In genomic region chr11:97615541-97615940, GRCh38 we compare ENCODE assay signal across 34 cellular contexts.
"Had no signal": no experiment of that assay in that cellular context is flagged by ENCODE, and none has a peak within 500 bp of the region (broad histone marks: within the 10 kb centered on the region; RNA-seq: fewer than 3 reads in every experiment).

No MANE protein-coding gene starts in this region.

- DNase-seq: activated CD4-positive, alpha-beta T cell treated with anti-CD3 and anti-CD28 coated beads for 36 hours; activated CD4-positive, CD25-positive, alpha-beta regulatory T cell; activated CD8-positive, alpha-beta memory T cell treated with anti-CD3 and anti-CD28 coated beads, Interleukin-2, amount 10 ng/mL, durations not matched to agents 7 days and 5 days; activated CD8-positive, alpha-beta T cell treated with anti-CD3 and anti-CD28 coated beads, Interleukin-2, amount 10 ng/mL, durations not matched to agents 7 days and 5 days; activated effector memory CD4-positive, alpha-beta T cell treated with anti-CD3 and anti-CD28 coated beads, Interleukin-2, amount 50 U/mL, for 16 hours; activated naive CD4-positive, alpha-beta T cell treated with anti-CD3 and anti-CD28 coated beads for 36 hours; activated naive CD8-positive, alpha-beta T cell treated with anti-CD3 and anti-CD28 coated beads for 36 hours; adrenal gland; aorta; central memory CD4-positive, alpha-beta T cell; effector CD4-positive, alpha-beta T cell; esophagus squamous epithelium; gastrocnemius medialis; hippocampal formation; immature natural killer cell; naive B cell; nephron progenitor cell; ovary; sigmoid colon; small intestine; stimulated activated CD4-positive, alpha-beta T cell treated with anti-CD3 and anti-CD28 coated beads, Interleukin-4, amount 100 ng/mL, for 24 hours; stimulated activated CD8-positive, alpha-beta memory T cell treated with anti-CD3 and anti-CD28 coated beads, Interleukin-4, amount 100 ng/mL, for 48 hours; stimulated activated naive CD8-positive, alpha-beta T cell treated with anti-CD3 and anti-CD28 coated beads, Interleukin-15, amount 100 ng/mL, for 72 hours; substantia nigra; T-helper 2 cell had no signal

- H3K4me3 Mint-ChIP-seq: activated CD4-positive, alpha-beta T cell treated with anti-CD3 and anti-CD28 coated beads for 36 hours; activated CD8-positive, alpha-beta memory T cell treated with anti-CD3 and anti-CD28 coated beads, Interleukin-2, amount 10 ng/mL, durations not matched to agents 7 days and 5 days; activated CD8-positive, alpha-beta T cell treated with anti-CD3 and anti-CD28 coated beads, Interleukin-2, amount 10 ng/mL, durations not matched to agents 7 days and 5 days; activated naive CD4-positive, alpha-beta T cell treated with anti-CD3 and anti-CD28 coated beads for 36 hours; activated naive CD8-positive, alpha-beta T cell treated with anti-CD3 and anti-CD28 coated beads for 36 hours; activated T-helper 1 cell treated with anti-CD3 and anti-CD28 coated beads, Interleukin-12 subunit alpha, Interleukin-12 subunit beta, Interleukin-2, Interleukin-4 antibody, amounts not matched to agents 30 ng/mL and 10 ng/mL and 1 ng/mL, durations not matched to agents 14 hours and 24 hours and 36 hours; dendritic cell treated with granulocyte-macrophage colony-stimulating factor and Interleukin-4, amounts not matched to agents 40 ng/mL and 50 ng/mL, for 4 days; immature natural killer cell; mesothelial cell of epicardium; naive B cell; nephron progenitor cell; stimulated activated memory B cell treated with anti-CD40 and anti-IgM and Interleukin-4, amounts not matched to agents 10 μg/mL and 1 μg/mL and 100 μg/mL, for 72 hours; stimulated activated naive CD8-positive, alpha-beta T cell treated with anti-CD3 and anti-CD28 coated beads, Interleukin-15, amount 100 ng/mL, for 72 hours; type B pancreatic cell had no signal

- H3K36me3 Mint-ChIP-seq: activated CD8-positive, alpha-beta memory T cell treated with anti-CD3 and anti-CD28 coated beads, Interleukin-2, amount 10 ng/mL, durations not matched to agents 7 days and 5 days; activated naive CD8-positive, alpha-beta T cell treated with anti-CD3 and anti-CD28 coated beads for 36 hours; immature natural killer cell; naive B cell; stimulated activated memory B cell treated with anti-CD40 and anti-IgM and Interleukin-4, amounts not matched to agents 10 μg/mL and 1 μg/mL and 100 μg/mL, for 72 hours; type B pancreatic cell had no signal

- H3K4me1 Mint-ChIP-seq: activated CD4-positive, alpha-beta T cell treated with anti-CD3 and anti-CD28 coated beads for 36 hours; activated CD8-positive, alpha-beta memory T cell treated with anti-CD3 and anti-CD28 coated beads, Interleukin-2, amount 10 ng/mL, durations not matched to agents 7 days and 5 days; activated naive CD8-positive, alpha-beta T cell treated with anti-CD3 and anti-CD28 coated beads for 36 hours; immature natural killer cell; mesothelial cell of epicardium; naive B cell; nephron progenitor cell; stimulated activated memory B cell treated with anti-CD40 and anti-IgM and Interleukin-4, amounts not matched to agents 10 μg/mL and 1 μg/mL and 100 μg/mL, for 72 hours; stimulated activated naive CD8-positive, alpha-beta T cell treated with anti-CD3 and anti-CD28 coated beads, Interleukin-15, amount 100 ng/mL, for 72 hours had no signal

- H3K4me1 ChIP-seq: adrenal gland, esophagus squamous epithelium, gastrocnemius medialis, sigmoid colon, vagina had no signal

- H3K4me3 ChIP-seq: adrenal gland, esophagus squamous epithelium, gastrocnemius medialis, ovary, sigmoid colon, vagina had no signal

- H3K27ac Mint-ChIP-seq: activated CD4-positive, alpha-beta T cell treated with anti-CD3 and anti-CD28 coated beads for 36 hours; activated CD8-positive, alpha-beta memory T cell treated with anti-CD3 and anti-CD28 coated beads, Interleukin-2, amount 10 ng/mL, durations not matched to agents 7 days and 5 days; activated CD8-positive, alpha-beta T cell treated with anti-CD3 and anti-CD28 coated beads, Interleukin-2, amount 10 ng/mL, durations not matched to agents 7 days and 5 days; activated naive CD4-positive, alpha-beta T cell treated with anti-CD3 and anti-CD28 coated beads for 36 hours; activated naive CD8-positive, alpha-beta T cell treated with anti-CD3 and anti-CD28 coated beads for 36 hours; activated T-helper 1 cell treated with anti-CD3 and anti-CD28 coated beads, Interleukin-12 subunit alpha, Interleukin-12 subunit beta, Interleukin-2, Interleukin-4 antibody, amounts not matched to agents 30 ng/mL and 10 ng/mL and 1 ng/mL, durations not matched to agents 14 hours and 24 hours and 36 hours; dendritic cell treated with granulocyte-macrophage colony-stimulating factor and Interleukin-4, amounts not matched to agents 40 ng/mL and 50 ng/mL, for 4 days; immature natural killer cell; mesothelial cell of epicardium; naive B cell; nephron progenitor cell; progenitor cell of endocrine pancreas; stimulated activated memory B cell treated with anti-CD40 and anti-IgM and Interleukin-4, amounts not matched to agents 10 μg/mL and 1 μg/mL and 100 μg/mL, for 72 hours; stimulated activated naive CD8-positive, alpha-beta T cell treated with anti-CD3 and anti-CD28 coated beads, Interleukin-15, amount 100 ng/mL, for 72 hours; type B pancreatic cell had no signal

- ATAC-seq: activated CD4-positive, alpha-beta T cell treated with anti-CD3 and anti-CD28 coated beads for 36 hours; activated CD8-positive, alpha-beta memory T cell treated with anti-CD3 and anti-CD28 coated beads, Interleukin-2, amount 10 ng/mL, durations not matched to agents 7 days and 5 days; activated CD8-positive, alpha-beta T cell treated with anti-CD3 and anti-CD28 coated beads, Interleukin-2, amount 10 ng/mL, durations not matched to agents 7 days and 5 days; gastrocnemius medialis; stimulated activated memory B cell treated with anti-CD40 and anti-IgM and Interleukin-4, amounts not matched to agents 10 μg/mL and 1 μg/mL and 100 μg/mL, for 72 hours; stimulated activated naive CD8-positive, alpha-beta T cell treated with anti-CD3 and anti-CD28 coated beads, Interleukin-15, amount 100 ng/mL, for 72 hours had no signal

- H3K27me3 Mint-ChIP-seq: activated CD4-positive, alpha-beta T cell treated with anti-CD3 and anti-CD28 coated beads for 36 hours; activated CD8-positive, alpha-beta memory T cell treated with anti-CD3 and anti-CD28 coated beads, Interleukin-2, amount 10 ng/mL, durations not matched to agents 7 days and 5 days; activated naive CD8-positive, alpha-beta T cell treated with anti-CD3 and anti-CD28 coated beads for 36 hours; dendritic cell treated with granulocyte-macrophage colony-stimulating factor and Interleukin-4, amounts not matched to agents 40 ng/mL and 50 ng/mL, for 4 days; naive B cell; progenitor cell of endocrine pancreas; stimulated activated memory B cell treated with anti-CD40 and anti-IgM and Interleukin-4, amounts not matched to agents 10 μg/mL and 1 μg/mL and 100 μg/mL, for 72 hours; stimulated activated naive CD8-positive, alpha-beta T cell treated with anti-CD3 and anti-CD28 coated beads, Interleukin-15, amount 100 ng/mL, for 72 hours; type B pancreatic cell had no signal

- FAIRE-seq: small intestine had no signal

- H3K27me3 ChIP-seq: adrenal gland, esophagus squamous epithelium, gastrocnemius medialis, neutrophil, ovary, sigmoid colon, vagina had no signal

- H3K9me3 ChIP-seq: adrenal gland, neutrophil, ovary, vagina had no signal

- H3K36me3 ChIP-seq: adrenal gland, esophagus squamous epithelium, gastrocnemius medialis, neutrophil, ovary, sigmoid colon, vagina had no signal

- H3K27ac ChIP-seq: adrenal gland, epithelial cell of prostate, esophagus squamous epithelium, gastrocnemius medialis, neutrophil, ovary, sigmoid colon, vagina had no signal
